In the genomic region with DNA sequence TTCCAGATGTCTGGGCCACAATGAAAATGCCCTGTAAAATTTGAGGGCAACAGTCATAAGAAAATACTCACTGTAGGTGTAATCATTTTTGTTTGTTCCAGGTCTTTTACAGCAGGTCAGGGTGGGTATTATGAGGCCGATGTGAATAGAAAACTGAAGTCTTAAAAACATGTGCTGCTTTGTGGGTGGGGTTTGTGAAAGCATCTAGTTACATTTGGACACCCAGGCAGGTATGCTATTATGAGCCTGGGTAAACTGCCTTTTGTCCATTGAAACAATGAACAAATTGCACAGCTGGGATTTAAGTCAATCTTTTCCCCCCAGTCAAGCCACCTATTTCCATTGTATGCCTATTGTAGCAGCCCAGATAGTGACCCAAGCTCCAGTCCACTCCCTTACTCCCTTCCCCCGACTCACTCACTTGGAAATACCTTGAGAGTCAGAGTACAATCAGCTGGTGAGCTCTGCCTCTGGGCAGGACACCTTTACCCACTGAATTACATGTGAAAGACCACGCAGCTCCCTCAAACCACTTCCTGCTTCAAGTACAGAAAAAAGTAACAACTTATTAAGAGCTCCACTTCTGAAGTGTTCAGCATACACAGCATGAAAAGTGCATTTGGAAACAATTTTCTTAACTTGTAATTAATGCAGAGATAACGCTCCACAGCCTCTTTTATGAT, we compare ENCODE assay signal across 9 cellular contexts. TPM values are rescaled to one million over a fixed set of nuclear protein-coding genes. Genes with fewer than 3 reads are reported as not detected.
DNase-seq lines count a peak whose midpoint lies in the region; ATAC-seq and TF ChIP-seq lines count a peak whose summit lies in the region.
"Had no signal": no experiment of that assay in that cellular context is flagged by ENCODE, and none has a peak within 500 bp of the region (broad histone marks: within the 10 kb centered on the region; RNA-seq: fewer than 3 reads in every experiment).

No MANE protein-coding gene starts in this region.

- H3K4me2 ChIP-seq in Loucy (ENCODE audit: low read depth, low read length, poor library complexity, severe bottlenecking) = peak overlapping the region; percentile 75

- H3K9me2 ChIP-seq in Loucy (replicated peaks; ENCODE audit: low read depth, low read length) = no peaks in the 10 kb centered on the region

- H3K27me3 Mint-ChIP-seq in activated CD4-positive, alpha-beta T cell treated with anti-CD3 and anti-CD28 coated beads for 36 hours = peaks cover 9% of the 10 kb centered on the region

- POLR2A ChIA-PET in activated CD4-positive, alpha-beta T cell treated with anti-CD3 and anti-CD28 coated beads for 36 hours (lab: Charles Lee) = no interaction called here

- H3K9me3 ChIP-seq in Loucy (ENCODE audit: insufficient read depth, low read depth, low read length) = no peaks in the 10 kb centered on the region
- no peaks in the 10 kb centered on the region for H3K9me3 ChIP-seq in esophagus squamous epithelium

- H3K4me1 Mint-ChIP-seq in activated CD4-positive, alpha-beta T cell treated with anti-CD3 and anti-CD28 coated beads for 36 hours = peaks cover 31% of the 10 kb centered on the region
- H3K4me1 Mint-ChIP-seq: CD4-positive, alpha-beta memory T cell had no signal

- no peaks in the 10 kb centered on the region for H3K27me3 ChIP-seq in Loucy (ENCODE audit: insufficient read depth, low read length, poor library complexity, severe bottlenecking)
- no peaks in the 10 kb centered on the region for H3K27me3 ChIP-seq in esophagus squamous epithelium

- ATAC-seq in activated CD4-positive, alpha-beta T cell treated with anti-CD3 and anti-CD28 coated beads for 36 hours = peak; percentile 54
- ATAC-seq in GM21619 (IDR thresholded peaks at IDR 0.05; ENCODE audit: unreplicated experiment) = peak; percentile 66

- H3K9ac ChIP-seq in Loucy (ENCODE audit: low read depth, low read length, poor library complexity, severe bottlenecking) = no peak overlapping the region

- no peak overlapping the region for H3K27ac Mint-ChIP-seq in activated CD4-positive, alpha-beta T cell treated with anti-CD3 and anti-CD28 coated beads for 36 hours
- H3K27ac Mint-ChIP-seq: CD4-positive, alpha-beta memory T cell had no signal

- CTCF ChIA-PET in activated CD4-positive, alpha-beta T cell treated with anti-CD3 and anti-CD28 coated beads for 36 hours (lab: Charles Lee) = interaction anchor here (0.6 to 0.8 kb wide), 2 partner anchors 20 to 1607 kb away, joined by 3 read pairs; no protein-coding TSS in a partner anchor

- H3K4me1 ChIP-seq in Loucy (ENCODE audit: insufficient read depth, low read length, poor library complexity, severe bottlenecking) (peaks cover 23% of the 10 kb centered on the region), esophagus squamous epithelium (peaks cover 4 to 52% (median 8%) of the 10 kb centered on the region in 3 donors)

- peak overlapping the region in 3 of 4 donors; percentile 1 to 68 (median 42) for H3K27ac ChIP-seq in esophagus squamous epithelium

- 27 to 29% methylated on average over 4 of the region's 4 CpGs for WGBS in esophagus squamous epithelium, 2 donors

- no peak overlapping the region for H3K4me3 Mint-ChIP-seq in activated CD4-positive, alpha-beta T cell treated with anti-CD3 and anti-CD28 coated beads for 36 hours
- H3K4me3 Mint-ChIP-seq: CD4-positive, alpha-beta memory T cell had no signal

- H3K4me3 ChIP-seq in Loucy (ENCODE audit: low read length, poor library complexity, severe bottlenecking) (peak overlapping the region; percentile 47), esophagus squamous epithelium (peak overlapping the region in 3 of 4 donors; percentile 23 to 53 (median 31))

- no peaks in the 10 kb centered on the region for H3K36me3 Mint-ChIP-seq in activated CD4-positive, alpha-beta T cell treated with anti-CD3 and anti-CD28 coated beads for 36 hours (ENCODE audit: low read depth)
- H3K36me3 Mint-ChIP-seq: CD4-positive, alpha-beta memory T cell had no signal

- no peak for TF ChIP-seq POLR2A in esophagus squamous epithelium (IDR thresholded peaks at IDR 0.05)

- H4K20me1 ChIP-seq in Loucy (ENCODE audit: insufficient read depth, low read length, poor library complexity, severe bottlenecking) = no peaks in the 10 kb centered on the region

- H3F3A ChIP-seq in Loucy (ENCODE audit: low read depth) = no peaks in the 10 kb centered on the region

- H2AFZ ChIP-seq in Loucy (ENCODE audit: low read length) = peak overlapping the region; percentile 35; the same call in 1 of the 2 replicates

- intact Hi-C loops in activated CD4-positive, alpha-beta T cell treated with anti-CD3 and anti-CD28 coated beads for 36 hours (cut with DNase I, micrococcal nuclease) = no loop called here
- intact Hi-C loops in esophagus squamous epithelium (cut with DNase I) = no loop called here

- TF ChIP-seq CTCF in Loucy (conservative IDR thresholded peaks at IDR 0.05; ENCODE audit: low read length) (no peak), esophagus squamous epithelium (IDR thresholded peaks at IDR 0.05) (no peak)

- H3K36me3 ChIP-seq in Loucy (ENCODE audit: insufficient read depth, low read length) (no peaks in the 10 kb centered on the region), esophagus squamous epithelium (no peaks in the 10 kb centered on the region)

- H3K79me2 ChIP-seq in Loucy (ENCODE audit: insufficient read depth, low read length) = no peaks in the 10 kb centered on the region

- DNase-seq in activated CD4-positive, alpha-beta T cell treated with anti-CD3 and anti-CD28 coated beads for 36 hours = peak; percentile 63
- DNase-seq in activated CD4-positive, alpha-beta T cell treated with anti-CD3 and anti-CD28 coated beads for 4 hours = no peak
- DNase-seq in esophagus squamous epithelium (lab: John Stamatoyannopoulos, UW) (no peak), NCI-H2196 treated with DMSO at 0.1 percent for 48 hours (lab: John Stamatoyannopoulos, UW; ENCODE audit: unreplicated experiment) (no peak), NCI-H2107 treated with DMSO at 0.1 percent for 48 hours (lab: John Stamatoyannopoulos, UW; ENCODE audit: unreplicated experiment) (no peak)
- peak; percentile 6 to 9 for DNase-seq in stimulated activated CD8-positive, alpha-beta memory T cell treated with anti-CD3 and anti-CD28 coated beads, Interleukin-7, amount 100 ng/mL, for 4 hours (ENCODE audit: low read depth in 2 of 2)

- no peaks in the 10 kb centered on the region for H3K9me3 Mint-ChIP-seq in activated CD4-positive, alpha-beta T cell treated with anti-CD3 and anti-CD28 coated beads for 36 hours (ENCODE audit: low read depth)
- H3K9me3 Mint-ChIP-seq: CD4-positive, alpha-beta memory T cell had no signal

RNA-seq across cellular contexts. Expression of gene IGF1, which starts 1.8 kb away (rescaled TPM):
- not detected for total RNA-seq in activated CD4-positive, alpha-beta T cell treated with anti-CD3 and anti-CD28 coated beads for 36 hours
- 10 to 100 TPM in 1 of 4 donors, 1 to 10 TPM in 2, under 1 TPM in 1; 0.23 to 36.3 (median 5.6) TPM for total RNA-seq in esophagus squamous epithelium
- total RNA-seq: CD4-positive, alpha-beta memory T cell had no signal

Comparison
In these comparisons a context has a peak if more than half of its experiments do, and no peak if none do; other contexts are left out.
1. DNase-seq: peak in activated CD4-positive, alpha-beta T cell treated with anti-CD3 and anti-CD28 coated beads for 36 hours (single experiment) and stimulated activated CD8-positive, alpha-beta memory T cell treated with anti-CD3 and anti-CD28 coated beads, Interleukin-7, amount 100 ng/mL, for 4 hours (2 of 2); none in activated CD4-positive, alpha-beta T cell treated with anti-CD3 and anti-CD28 coated beads for 4 hours (0 of 2), esophagus squamous epithelium (single experiment), NCI-H2196 treated with DMSO at 0.1 percent for 48 hours (single experiment) and NCI-H2107 treated with DMSO at 0.1 percent for 48 hours (single experiment).